Comparison of ENCODE assay signal across 9 cellular contexts in the genomic region with DNA sequence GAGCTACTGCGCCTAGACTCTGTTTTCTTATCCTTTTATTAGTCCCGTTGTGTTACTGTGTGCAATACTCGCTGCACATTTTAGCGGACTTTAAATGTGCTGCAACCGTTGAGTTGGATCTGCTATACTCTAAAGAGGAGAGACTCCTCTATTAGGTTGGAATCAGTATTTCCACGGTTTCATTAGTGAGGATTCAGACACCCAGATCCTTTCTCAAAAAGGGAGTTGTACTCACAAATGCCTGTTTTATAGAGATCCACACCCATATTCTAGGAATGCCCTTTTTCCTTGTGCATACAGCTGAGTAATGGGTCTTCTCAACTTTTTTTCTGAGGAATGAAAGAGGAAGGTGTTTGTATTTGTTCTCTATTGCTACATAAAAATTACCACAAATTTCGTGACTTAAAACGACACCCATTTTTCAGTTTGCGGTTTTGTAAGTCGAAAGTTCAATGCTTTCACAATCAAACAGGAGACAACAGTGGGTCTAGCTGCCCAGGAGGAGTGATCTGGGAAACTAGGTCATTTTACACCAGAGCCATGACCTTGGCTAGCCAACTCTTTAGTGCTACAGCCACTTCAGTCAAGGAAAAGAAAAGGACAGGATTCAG. TPM values are rescaled to one million over a fixed set of nuclear protein-coding genes. Genes with fewer than 3 reads are reported as not detected.
DNase-seq lines count a peak whose midpoint lies in the region; ATAC-seq, FAIRE-seq and TF ChIP-seq lines count a peak whose summit lies in the region.
"Had no signal": no experiment of that assay in that cellular context is flagged by ENCODE, and none has a peak within 500 bp of the region (broad histone marks: within the 10 kb centered on the region; RNA-seq: fewer than 3 reads in every experiment).

No MANE protein-coding gene starts in this region.

- peaks cover 16% of the 10 kb centered on the region for H3K4me1 ChIP-seq in RWPE2 (ENCODE audit: insufficient read depth, poor library complexity, severe bottlenecking)
- no peaks in the 10 kb centered on the region for H3K4me1 ChIP-seq in kidney (ENCODE audit: control insufficient read depth in 1 of 2, insufficient read depth in 1 of 2, low read depth in 1 of 2, low read length in 2 of 2)

- TF ChIP-seq CTCF in RWPE2 (IDR thresholded peaks at IDR 0.05; ENCODE audit: poor library complexity, severe bottlenecking) = no peak
- no peak for TF ChIP-seq CTCF in kidney (IDR thresholded peaks at IDR 0.05; ENCODE audit: borderline replicate concordance, extremely low read depth, insufficient read depth)

- ATAC-seq in GM19023 (IDR thresholded peaks at IDR 0.05; ENCODE audit: unreplicated experiment) = peak; percentile 66
- ATAC-seq in HG03066 (IDR thresholded peaks at IDR 0.05; ENCODE audit: low read depth, unreplicated experiment) = peak; percentile 69
- peak; percentile 72 for ATAC-seq in RWPE2 (ENCODE audit: low read depth)
- ATAC-seq in sciatic nerve = peak; percentile 94

- intact Hi-C loops in sciatic nerve (cut with DNase I) (no loop called here), kidney (cut with DNase I) (no loop called here)

- FAIRE-seq in HTR-8/SVneo (lab: Jason Lieb, UNC) (no peak), kidney (lab: Jason Lieb, UNC) (no peak)

- H3K27me3 ChIP-seq in RWPE2 (ENCODE audit: insufficient read depth, poor library complexity, severe bottlenecking) = no peaks in the 10 kb centered on the region

- no peaks in the 10 kb centered on the region for H3K36me3 ChIP-seq in RWPE2 (ENCODE audit: low read depth)
- H3K36me3 ChIP-seq in kidney (ENCODE audit: control insufficient read depth in 1 of 2, insufficient read depth in 2 of 2, low read length in 2 of 2) = no peaks in the 10 kb centered on the region

- H3K27ac ChIP-seq in RWPE2 (ENCODE audit: poor library complexity, severe bottlenecking) = no peak overlapping the region
- no peak overlapping the region for H3K27ac ChIP-seq in kidney (ENCODE audit: low read depth in 2 of 2, low read length in 2 of 2)

- no peak overlapping the region for H3K9ac ChIP-seq in kidney (ENCODE audit: low read length in 2 of 2)

- H3K9me3 ChIP-seq in RWPE2 (ENCODE audit: severe bottlenecking) (no peaks in the 10 kb centered on the region), kidney (ENCODE audit: control insufficient read depth in 1 of 2, low read length in 2 of 2) (no peaks in the 10 kb centered on the region)

- no peak overlapping the region for H3K4me3 ChIP-seq in RWPE2 (ENCODE audit: severe bottlenecking)
- H3K4me3 ChIP-seq in kidney (ENCODE audit: low read length in 2 of 2) = no peak overlapping the region

- no peak for DNase-seq in RWPE2 (ENCODE audit: low spot score)
- no peak for DNase-seq in sciatic nerve (ENCODE audit: low spot score)
- DNase-seq in HTR-8/SVneo (ENCODE audit: insufficient read length, low spot score) = no peak
- DNase-seq in putamen (ENCODE audit: low spot score) = no peak
- no peak for DNase-seq in cerebellum (ENCODE audit: low spot score)
- no peak for DNase-seq in kidney
- DNase-seq: GDM1 had no signal

RNA-seq across cellular contexts. Expression of gene SLC44A1, which starts 52.8 kb away (rescaled TPM):
- total RNA-seq in sciatic nerve (82.2 TPM), cerebellum (24.2 TPM), kidney (42.3 TPM)
- 17.4 TPM for polyA plus RNA-seq in kidney (ENCODE audit: insufficient read depth, low read depth, low replicate concordance)
